ENCODE assay signal across 21 cellular contexts in the genomic region with DNA sequence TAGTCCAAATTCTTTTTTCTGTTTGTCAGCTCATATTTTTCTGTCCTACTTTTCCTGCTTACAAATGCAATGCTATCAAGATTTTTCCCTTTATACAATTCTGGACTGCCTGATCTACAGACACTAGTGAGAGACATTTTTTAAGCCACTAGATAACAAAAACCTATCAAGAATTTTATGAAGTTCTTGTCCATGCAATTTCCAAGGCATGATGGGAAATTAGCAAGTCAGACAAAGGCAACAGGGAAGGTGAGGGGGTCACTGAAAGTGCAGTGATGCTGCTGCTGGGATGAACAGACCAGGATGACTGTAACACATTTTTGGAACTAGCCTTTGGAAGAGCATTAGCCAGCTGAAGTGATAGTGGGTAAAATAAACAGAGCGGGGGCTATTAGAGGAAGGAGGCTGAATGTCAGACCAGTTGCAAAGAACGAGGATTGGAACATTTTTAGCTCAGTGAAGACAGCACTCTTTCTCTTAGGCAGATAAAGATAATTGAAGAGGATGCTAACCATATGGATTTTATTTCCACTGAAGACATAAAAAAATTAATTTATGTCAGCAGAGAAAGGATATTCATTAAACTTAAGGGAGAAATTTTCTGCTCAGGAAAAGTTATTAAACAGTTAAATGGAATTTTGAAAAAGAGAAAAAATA. TPM values are rescaled to one million over a fixed set of nuclear protein-coding genes. Genes with fewer than 3 reads are reported as not detected.
DNase-seq lines count a peak whose midpoint lies in the region; ATAC-seq, FAIRE-seq and TF ChIP-seq lines count a peak whose summit lies in the region.
"Had no signal": no experiment of that assay in that cellular context is flagged by ENCODE, and none has a peak within 500 bp of the region (broad histone marks: within the 10 kb centered on the region; RNA-seq: fewer than 3 reads in every experiment).

No MANE protein-coding gene starts in this region.

- no peaks in the 10 kb centered on the region for H4K20me1 ChIP-seq in HepG2 (ENCODE audit: insufficient read depth, low read length)

- H3K4me3 Mint-ChIP-seq in dendritic cell treated with granulocyte-macrophage colony-stimulating factor and Interleukin-4, amounts not matched to agents 40 ng/mL and 50 ng/mL, for 4 days, result no peak overlapping the region
- peak overlapping the region; percentile 9 for H3K4me3 Mint-ChIP-seq in type B pancreatic cell
- H3K4me3 Mint-ChIP-seq in activated CD8-positive, alpha-beta memory T cell treated with anti-CD3 and anti-CD28 coated beads, Interleukin-2, amount 10 ng/mL, durations not matched to agents 7 days and 5 days, result no peak overlapping the region
- H3K4me3 Mint-ChIP-seq: activated naive CD8-positive, alpha-beta T cell treated with anti-CD3 and anti-CD28 coated beads, Interleukin-2, amount 50 U/mL, for 24 hours; CD4-positive, alpha-beta memory T cell had no signal

- no peak overlapping the region for H2AFZ ChIP-seq in HepG2 (ENCODE audit: low read length)

- in situ Hi-C loops in HepG2 (cut with HindIII; ENCODE audit: extremely low pct_ligation_motif_present, low pct_unique_long_range_greater_than_20kb), result no loop called here
- in situ Hi-C loops in HAP-1 (cut with MboI; ENCODE audit: low sequenced_read_pairs), result no loop called here

- FAIRE-seq in HepG2 (lab: Jason Lieb, UNC), result no peak
- FAIRE-seq: GM12878, RCC 7860 had no signal

- WGBS in liver, result 80% methylated on average over 2 of the region's 2 CpGs
- WGBS in HepG2 (ENCODE audit: low lambda C conversion rate), result 0% methylated on average over 2 of the region's 2 CpGs

- TF ChIP-seq RAD21 in liver (IDR thresholded peaks at IDR 0.05) (no peak), HepG2 (CRISPR knock-in tag; IDR thresholded peaks at IDR 0.05) (no peak)

- H3K36me3 ChIP-seq in liver (ENCODE audit: control insufficient read depth in 4 of 4, insufficient read depth in 3 of 4, low read depth in 1 of 4, low read length in 3 of 4) (no peaks in the 10 kb centered on the region), HepG2 (replicated peaks in 1 of 2; ENCODE audit: control insufficient read depth in 1 of 2, insufficient read depth in 2 of 2, low read length in 2 of 2) (no peaks in the 10 kb centered on the region), HAP-1 (replicated peaks) (no peaks in the 10 kb centered on the region), ascending aorta (no peaks in the 10 kb centered on the region)
- H3K36me3 ChIP-seq: ovary, sigmoid colon had no signal

- intact Hi-C loops in HepG2 (cut with micrococcal nuclease; ENCODE audit: unreplicated experiment), result no loop called here
- intact Hi-C loops in dendritic cell treated with granulocyte-macrophage colony-stimulating factor and Interleukin-4, amounts not matched to agents 40 ng/mL and 50 ng/mL, for 4 days (cut with micrococcal nuclease), result no loop called here
- intact Hi-C loops in ascending aorta (cut with DNase I), result no loop called here

- H3K9me3 ChIP-seq in liver (ENCODE audit: control insufficient read depth in 4 of 4, low read length in 3 of 4), result no peaks in the 10 kb centered on the region
- peaks cover 7% of the 10 kb centered on the region; the same call in 1 of the 2 replicates for H3K9me3 ChIP-seq in HepG2 (ENCODE audit: low read length)
- peaks cover 4% of the 10 kb centered on the region; the same call in 1 of the 2 replicates for H3K9me3 ChIP-seq in HAP-1
- no peaks in the 10 kb centered on the region for H3K9me3 ChIP-seq in ascending aorta
- H3K9me3 ChIP-seq: ovary had no signal

- no TSS peak for BruUV-seq in HepG2 (replicated peaks; lab: Mats Ljungman, UMichigan)

- H3K9me3 Mint-ChIP-seq in dendritic cell treated with granulocyte-macrophage colony-stimulating factor and Interleukin-4, amounts not matched to agents 40 ng/mL and 50 ng/mL, for 4 days, result no peaks in the 10 kb centered on the region
- H3K9me3 Mint-ChIP-seq in type B pancreatic cell, result peaks cover 5% of the 10 kb centered on the region
- H3K9me3 Mint-ChIP-seq in activated CD8-positive, alpha-beta memory T cell treated with anti-CD3 and anti-CD28 coated beads, Interleukin-2, amount 10 ng/mL, durations not matched to agents 7 days and 5 days (ENCODE audit: low read depth), result peaks cover 21% of the 10 kb centered on the region

- H3K36me3 Mint-ChIP-seq in dendritic cell treated with granulocyte-macrophage colony-stimulating factor and Interleukin-4, amounts not matched to agents 40 ng/mL and 50 ng/mL, for 4 days (ENCODE audit: low read depth), result no peaks in the 10 kb centered on the region
- no peaks in the 10 kb centered on the region for H3K36me3 Mint-ChIP-seq in type B pancreatic cell
- H3K36me3 Mint-ChIP-seq in activated CD8-positive, alpha-beta memory T cell treated with anti-CD3 and anti-CD28 coated beads, Interleukin-2, amount 10 ng/mL, durations not matched to agents 7 days and 5 days, result no peaks in the 10 kb centered on the region
- H3K36me3 Mint-ChIP-seq: CD4-positive, alpha-beta memory T cell had no signal

- CTCF ChIA-PET in HepG2 (lab: Yijun Ruan, JAX; ENCODE audit: low intra/inter-chr PET ratio, low total read pairs), result no interaction called here
- CTCF ChIA-PET in activated CD8-positive, alpha-beta memory T cell treated with anti-CD3 and anti-CD28 coated beads, Interleukin-2, amount 10 ng/mL, durations not matched to agents 7 days and 5 days (lab: Charles Lee), result no interaction called here

- peak overlapping the region; percentile 31 to 46 for H3K27ac ChIP-seq in liver (ENCODE audit: low read depth in 1 of 2, low read length in 2 of 2)
- no peak overlapping the region for H3K27ac ChIP-seq in HepG2 (ENCODE audit: extremely low read length, insufficient read depth, low read length)
- H3K27ac ChIP-seq in ascending aorta, result no peak overlapping the region
- H3K27ac ChIP-seq: ovary had no signal

- H3K4me3 ChIP-seq in liver (ENCODE audit: low read depth in 1 of 3, low read length in 3 of 3) (no peak overlapping the region), HepG2 (replicated peaks in 1 of 3; ENCODE audit: insufficient read depth in 1 of 3, low read depth in 2 of 3, low read length in 3 of 3) (no peak overlapping the region), HAP-1 (no peak overlapping the region), ascending aorta (no peak overlapping the region)
- H3K4me3 ChIP-seq: GM12878, ovary, sigmoid colon had no signal

- ATAC-seq in HepG2, result no peak
- ATAC-seq in activated CD8-positive, alpha-beta memory T cell treated with anti-CD3 and anti-CD28 coated beads, Interleukin-2, amount 10 ng/mL, durations not matched to agents 7 days and 5 days, result no peak
- ATAC-seq: activated naive CD8-positive, alpha-beta T cell treated with anti-CD3 and anti-CD28 coated beads, Interleukin-2, amount 50 U/mL, for 24 hours; GM12878 had no signal

- H3K4me1 Mint-ChIP-seq in dendritic cell treated with granulocyte-macrophage colony-stimulating factor and Interleukin-4, amounts not matched to agents 40 ng/mL and 50 ng/mL, for 4 days (ENCODE audit: low read depth), result peaks cover 24% of the 10 kb centered on the region
- peaks cover 31% of the 10 kb centered on the region for H3K4me1 Mint-ChIP-seq in type B pancreatic cell (ENCODE audit: unreplicated experiment)
- no peaks in the 10 kb centered on the region for H3K4me1 Mint-ChIP-seq in activated CD8-positive, alpha-beta memory T cell treated with anti-CD3 and anti-CD28 coated beads, Interleukin-2, amount 10 ng/mL, durations not matched to agents 7 days and 5 days
- H3K4me1 Mint-ChIP-seq: activated naive CD8-positive, alpha-beta T cell treated with anti-CD3 and anti-CD28 coated beads, Interleukin-2, amount 50 U/mL, for 24 hours; CD4-positive, alpha-beta memory T cell had no signal

- no peak for TF ChIP-seq POLR2A in HepG2 (IDR thresholded peaks at IDR 0.05; ENCODE audit: insufficient read depth in 1 of 2, low read depth in 2 of 2, low read length in 2 of 2)

- no peaks in the 10 kb centered on the region for H3K79me2 ChIP-seq in HepG2 (ENCODE audit: insufficient read depth, low read length)

- H3K9ac ChIP-seq in liver (ENCODE audit: low read depth in 1 of 2, low read length in 2 of 2), result no peak overlapping the region
- H3K9ac ChIP-seq in HepG2 (ENCODE audit: insufficient read depth, low read depth, low read length), result no peak overlapping the region

- H3K27me3 Mint-ChIP-seq in dendritic cell treated with granulocyte-macrophage colony-stimulating factor and Interleukin-4, amounts not matched to agents 40 ng/mL and 50 ng/mL, for 4 days, result no peaks in the 10 kb centered on the region
- H3K27me3 Mint-ChIP-seq in type B pancreatic cell, result no peaks in the 10 kb centered on the region
- no peaks in the 10 kb centered on the region for H3K27me3 Mint-ChIP-seq in activated CD8-positive, alpha-beta memory T cell treated with anti-CD3 and anti-CD28 coated beads, Interleukin-2, amount 10 ng/mL, durations not matched to agents 7 days and 5 days
- H3K27me3 Mint-ChIP-seq: activated naive CD8-positive, alpha-beta T cell treated with anti-CD3 and anti-CD28 coated beads, Interleukin-2, amount 50 U/mL, for 24 hours; CD4-positive, alpha-beta memory T cell had no signal

- H3K4me2 ChIP-seq in HepG2 (ENCODE audit: low read depth, low read length), result no peak overlapping the region

- POLR2A ChIA-PET in HepG2 (lab: Yijun Ruan, JAX), result no interaction called here

- H3K4me1 ChIP-seq in liver (ENCODE audit: control insufficient read depth in 4 of 4, insufficient read depth in 4 of 4, low read length in 3 of 4), result peaks cover 2 to 18% (median 4%) of the 10 kb centered on the region in 4 donors
- peaks cover 7% of the 10 kb centered on the region for H3K4me1 ChIP-seq in HepG2 (ENCODE audit: insufficient read depth, low read length)
- peaks cover 26% of the 10 kb centered on the region for H3K4me1 ChIP-seq in HAP-1
- H3K4me1 ChIP-seq in ascending aorta, result no peaks in the 10 kb centered on the region

- no peak for DNase-seq in HepG2 (ENCODE audit: low spot score)
- DNase-seq in NCI-H748 (lab: John Stamatoyannopoulos, UW; ENCODE audit: unreplicated experiment), result peak; percentile 70
- no peak for DNase-seq in type B pancreatic cell (ENCODE audit: extremely low spot score, unreplicated experiment)
- no peak for DNase-seq in HAP-1 (ENCODE audit: low spot score in 2 of 2)
- DNase-seq in ascending aorta (ENCODE audit: low spot score in 2 of 2), result no peak
- DNase-seq in activated CD8-positive, alpha-beta memory T cell treated with anti-CD3 and anti-CD28 coated beads, Interleukin-2, amount 10 ng/mL, durations not matched to agents 7 days and 5 days, result no peak
- DNase-seq: activated CD4-positive, alpha-beta T cell treated with anti-CD3 and anti-CD28 coated beads, Interleukin-2, amount 50 U/mL, for 48 hours; activated naive CD8-positive, alpha-beta T cell treated with anti-CD3 and anti-CD28 coated beads, Interleukin-2, amount 50 U/mL, for 24 hours; CD4-positive, alpha-beta memory T cell; central memory CD4-positive, alpha-beta T cell; effector memory CD4-positive, alpha-beta T cell; kidney glomerular epithelial cell; NCI-H226; ovary; sigmoid colon; stimulated activated CD4-positive, alpha-beta T cell treated with anti-CD3 and anti-CD28 coated beads, Interleukin-2, amount 100 ng/mL, for 24 hours had no signal

- H3K27me3 ChIP-seq in liver (ENCODE audit: control insufficient read depth in 4 of 4, insufficient read depth in 4 of 4, low read length in 3 of 4) (no peaks in the 10 kb centered on the region), HepG2 (ENCODE audit: control insufficient read depth in 1 of 2, insufficient read depth in 2 of 2, low read length in 2 of 2) (no peaks in the 10 kb centered on the region), HAP-1 (ENCODE audit: low read depth) (no peaks in the 10 kb centered on the region), ascending aorta (no peaks in the 10 kb centered on the region)
- H3K27me3 ChIP-seq: ovary, sigmoid colon had no signal

- peak overlapping the region; percentile 15 for H3K27ac Mint-ChIP-seq in dendritic cell treated with granulocyte-macrophage colony-stimulating factor and Interleukin-4, amounts not matched to agents 40 ng/mL and 50 ng/mL, for 4 days
- H3K27ac Mint-ChIP-seq in type B pancreatic cell, result no peak overlapping the region
- no peak overlapping the region for H3K27ac Mint-ChIP-seq in activated CD8-positive, alpha-beta memory T cell treated with anti-CD3 and anti-CD28 coated beads, Interleukin-2, amount 10 ng/mL, durations not matched to agents 7 days and 5 days
- H3K27ac Mint-ChIP-seq: activated naive CD8-positive, alpha-beta T cell treated with anti-CD3 and anti-CD28 coated beads, Interleukin-2, amount 50 U/mL, for 24 hours; CD4-positive, alpha-beta memory T cell had no signal

- TF ChIP-seq CTCF in liver (IDR thresholded peaks at IDR 0.05; ENCODE audit: low read depth, low read length, missing input control) (no peak), HepG2 (CRISPR knock-in tag; IDR thresholded peaks at IDR 0.05) (no peak), type B pancreatic cell (conservative IDR thresholded peaks at IDR 0.05) (no peak), ascending aorta (IDR thresholded peaks at IDR 0.05) (no peak)

- TF ChIP-seq EP300 in HepG2 (IDR thresholded peaks at IDR 0.05; ENCODE audit: low read depth in 2 of 2, low read length in 2 of 2), result no peak
- no peak for TF ChIP-seq EP300 in HepG2 (CRISPR knock-in tag; IDR thresholded peaks at IDR 0.05; ENCODE audit: borderline replicate concordance)

RNA-seq across cellular contexts. Expression of gene NRXN1, which starts 17.9 kb away (rescaled TPM):
- total RNA-seq in liver (under 1 TPM; 0.28 to 0.50 TPM), HepG2 (2016; rRNA removed; fragmentation: Illumina TruSeq; extraction: Trizol) (not detected in 2 replicates), type B pancreatic cell (ENCODE audit: low replicate concordance) (24.5 and 24.6 TPM in 2 replicates), ascending aorta (2.6 TPM)
- polyA plus RNA-seq in liver (under 1 TPM; 0.10 to 0.18 TPM), HepG2 (2011; rRNA removed) (not detected in 2 replicates)
- total RNA-seq in HepG2 (2016; cell fraction: cytosol; rRNA removed; fragmentation: Illumina TruSeq; extraction: Trizol; ENCODE audit: low read depth), result not detected in 2 replicates
- total RNA-seq in HepG2 (2016; cell fraction: insoluble cytoplasmic fraction; rRNA removed; fragmentation: Illumina TruSeq; extraction: Trizol), result not detected in 2 replicates
- not detected in 2 replicates for total RNA-seq in HepG2 (2016; cell fraction: membrane; rRNA removed; fragmentation: Illumina TruSeq; extraction: Trizol)
- total RNA-seq in HepG2 (2016; cell fraction: nucleus; rRNA removed; fragmentation: Illumina TruSeq; extraction: Trizol), result not detected in 2 replicates
- not detected in 2 replicates for polyA plus RNA-seq in HepG2 (2011; cell fraction: cytosol; rRNA removed)
- polyA plus RNA-seq in HepG2 (2011; cell fraction: nucleus; rRNA removed), result not detected in 2 replicates
- not detected in 2 replicates for polyA plus RNA-seq in HepG2 (2012)
- not detected in 2 replicates for polyA plus RNA-seq in HepG2 (2016; cell fraction: cytosol; fragmentation: Illumina TruSeq; extraction: Trizol; ENCODE audit: low read depth)
- polyA plus RNA-seq in HepG2 (2016; cell fraction: insoluble cytoplasmic fraction; fragmentation: Illumina TruSeq; extraction: Trizol; ENCODE audit: low read depth), result not detected in 2 replicates
- not detected in 2 replicates for polyA plus RNA-seq in HepG2 (2016; cell fraction: membrane; fragmentation: Illumina TruSeq; extraction: Trizol; ENCODE audit: low read depth)
- polyA plus RNA-seq in HepG2 (2016; cell fraction: nucleus; fragmentation: Illumina TruSeq; extraction: Trizol; ENCODE audit: insufficient read depth, low read depth), result not detected in 2 replicates
- 0.96 TPM in 1 of 2 replicates, not detected in the other for polyA minus RNA-seq in HepG2 (2011; rRNA and poly(A)+ RNA removed; ENCODE audit: low replicate concordance)
- not detected in 2 replicates for polyA minus RNA-seq in HepG2 (2011; cell fraction: cytosol; rRNA and poly(A)+ RNA removed)
- not detected in 2 replicates for polyA minus RNA-seq in HepG2 (2011; cell fraction: nucleus; rRNA and poly(A)+ RNA removed)
- not detected for total RNA-seq in activated CD8-positive, alpha-beta memory T cell treated with anti-CD3 and anti-CD28 coated beads, Interleukin-2, amount 10 ng/mL, durations not matched to agents 7 days and 5 days
- total RNA-seq: CD4-positive, alpha-beta memory T cell had no signal
- polyA plus RNA-seq: CD4-positive, alpha-beta memory T cell; fibroblast of lung had no signal

Comparison
In these comparisons a context has a peak if more than half of its experiments do, and no peak if none do; other contexts are left out.
1. H3K27ac ChIP-seq: peak in liver (2 of 2); none in HepG2 (single experiment) and ascending aorta (0 of 2).